ENCODE assay signal across 18 cellular contexts in the genomic region with DNA sequence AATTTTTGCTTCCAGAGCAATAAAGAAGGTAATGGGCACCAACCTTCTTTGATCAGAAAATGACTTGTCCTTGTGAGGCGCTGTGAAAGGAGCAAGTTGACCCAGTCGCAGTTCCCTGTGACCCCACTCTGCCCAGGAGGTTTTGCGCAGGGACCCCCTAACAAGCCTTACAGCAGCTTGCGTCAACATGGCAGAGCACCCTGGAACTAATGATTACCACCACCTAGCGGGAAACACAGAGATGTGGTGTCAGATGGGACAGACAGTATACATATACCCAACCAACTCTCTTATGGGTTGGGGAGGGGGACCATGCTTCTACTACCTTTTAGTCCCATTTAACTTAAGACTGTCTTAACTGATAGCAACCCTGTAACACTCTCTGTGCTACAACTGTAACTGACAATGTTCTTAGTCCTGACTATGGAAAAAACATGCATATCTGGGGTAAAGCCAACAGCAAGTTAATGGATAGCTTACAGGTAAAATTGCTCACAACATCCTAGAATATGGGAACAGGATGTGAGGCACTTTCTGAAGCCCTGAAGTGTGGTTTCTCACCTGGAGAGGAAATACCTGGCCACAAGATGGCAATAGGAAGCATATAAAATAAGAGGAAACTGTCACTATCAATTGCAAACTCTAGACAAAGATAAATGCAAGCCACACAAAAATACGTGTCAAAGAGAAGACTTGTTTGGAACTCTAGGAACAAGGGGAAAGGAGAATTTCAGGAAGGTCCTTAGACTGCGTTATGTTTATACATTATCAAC. TPM values are rescaled to one million over a fixed set of nuclear protein-coding genes. Genes with fewer than 3 reads are reported as not detected.
DNase-seq lines count a peak whose midpoint lies in the region; ATAC-seq and TF ChIP-seq lines count a peak whose summit lies in the region.
"Had no signal": no experiment of that assay in that cellular context is flagged by ENCODE, and none has a peak within 500 bp of the region (broad histone marks: within the 10 kb centered on the region; RNA-seq: fewer than 3 reads in every experiment).

No MANE protein-coding gene starts in this region.

- peak in 2 of 5 donors; percentile 27 to 37 for DNase-seq in CD8-positive, alpha-beta memory T cell
- DNase-seq in Jurkat, Clone E6-1 (ENCODE audit: low read depth, low spot score), result no peak
- DNase-seq in activated T-helper 2 cell treated with anti-CD3 and anti-CD28 coated beads, Interferon-gamma antibody, Interleukin-2, Interleukin-4, amounts not matched to agents 10 μg/mL and 5 μg/mL and 100 μg/mL, durations not matched to agents 14 hours and 24 hours and 36 hours (ENCODE audit: low spot score), result no peak
- DNase-seq in naive thymus-derived CD4-positive, alpha-beta T cell, result peak in 3 of 9 donors; percentile 31 to 46 (median 39)
- no peak for DNase-seq in epidermal melanocyte (ENCODE audit: insufficient read length, low spot score)
- DNase-seq in HFFc6, result no peak
- no peak for DNase-seq in uterus
- DNase-seq: DMS79; NCI-H226; occipital lobe; SJCRH30; stimulated activated CD4-positive, alpha-beta T cell treated with anti-CD3 and anti-CD28 coated beads, Interleukin-1b, Interleukin-23, amount 100 ng/mL, for 48 hours had no signal

- peaks cover 0 to 2% of the 10 kb centered on the region in 2 donors for H3K27me3 Mint-ChIP-seq in CD8-positive, alpha-beta memory T cell
- H3K27me3 Mint-ChIP-seq in activated T-helper 2 cell treated with anti-CD3 and anti-CD28 coated beads, Interferon-gamma antibody, Interleukin-2, Interleukin-4, amounts not matched to agents 10 μg/mL and 5 μg/mL and 100 μg/mL, durations not matched to agents 14 hours and 24 hours and 36 hours (ENCODE audit: low read depth), result no peaks in the 10 kb centered on the region
- no peaks in the 10 kb centered on the region for H3K27me3 Mint-ChIP-seq in naive thymus-derived CD4-positive, alpha-beta T cell
- H3K27me3 Mint-ChIP-seq in HFFc6 (ENCODE audit: insufficient read depth), result no peaks in the 10 kb centered on the region; the same call in 1 of the 2 replicates

- H3K36me3 ChIP-seq in CD8-positive, alpha-beta memory T cell (ENCODE audit: insufficient read depth, low read length), result peaks cover 36% of the 10 kb centered on the region
- H3K36me3 ChIP-seq in naive thymus-derived CD4-positive, alpha-beta T cell (ENCODE audit: control insufficient read depth in 2 of 3, insufficient read depth in 3 of 3, low read length in 3 of 3), result peaks cover 13 to 65% (median 30%) of the 10 kb centered on the region in 3 experiments
- H3K36me3 ChIP-seq in uterus, result no peaks in the 10 kb centered on the region

- peaks cover 4 to 74% (median 19%) of the 10 kb centered on the region in 3 donors for H3K36me3 Mint-ChIP-seq in CD8-positive, alpha-beta memory T cell
- peaks cover 73% of the 10 kb centered on the region for H3K36me3 Mint-ChIP-seq in activated T-helper 2 cell treated with anti-CD3 and anti-CD28 coated beads, Interferon-gamma antibody, Interleukin-2, Interleukin-4, amounts not matched to agents 10 μg/mL and 5 μg/mL and 100 μg/mL, durations not matched to agents 14 hours and 24 hours and 36 hours (ENCODE audit: low read depth)
- H3K36me3 Mint-ChIP-seq in naive thymus-derived CD4-positive, alpha-beta T cell, result peaks cover 9 to 37% (median 26%) of the 10 kb centered on the region in 5 donors
- H3K36me3 Mint-ChIP-seq in HFFc6 (ENCODE audit: low read depth), result peaks cover 47% of the 10 kb centered on the region

- peak overlapping the region; percentile 46 to 87 (median 82) for H3K4me3 Mint-ChIP-seq in CD8-positive, alpha-beta memory T cell
- peak overlapping the region; percentile 62 for H3K4me3 Mint-ChIP-seq in activated T-helper 2 cell treated with anti-CD3 and anti-CD28 coated beads, Interferon-gamma antibody, Interleukin-2, Interleukin-4, amounts not matched to agents 10 μg/mL and 5 μg/mL and 100 μg/mL, durations not matched to agents 14 hours and 24 hours and 36 hours (ENCODE audit: low read depth)
- H3K4me3 Mint-ChIP-seq in naive thymus-derived CD4-positive, alpha-beta T cell, result peak overlapping the region; percentile 46 to 79 (median 72)
- H3K4me3 Mint-ChIP-seq in HFFc6, result no peak overlapping the region; the same call in 1 of the 2 replicates

- no peak overlapping the region for H3K4me3 ChIP-seq in CD8-positive, alpha-beta memory T cell (ENCODE audit: low read length)
- peak overlapping the region; percentile 16 for H3K4me3 ChIP-seq in Jurkat, Clone E6-1 (ENCODE audit: low read length)
- H3K4me3 ChIP-seq in naive thymus-derived CD4-positive, alpha-beta T cell (ENCODE audit: low read length), result no peak overlapping the region
- no peak overlapping the region for H3K4me3 ChIP-seq in uterus
- H3K4me3 ChIP-seq: cardiac muscle cell, K562, SJCRH30, suprapubic skin had no signal

- no peaks in the 10 kb centered on the region for H3K9me3 Mint-ChIP-seq in CD8-positive, alpha-beta memory T cell
- H3K9me3 Mint-ChIP-seq in activated T-helper 2 cell treated with anti-CD3 and anti-CD28 coated beads, Interferon-gamma antibody, Interleukin-2, Interleukin-4, amounts not matched to agents 10 μg/mL and 5 μg/mL and 100 μg/mL, durations not matched to agents 14 hours and 24 hours and 36 hours, result no peaks in the 10 kb centered on the region
- peaks cover 0 to 10% (median 0%) of the 10 kb centered on the region in 11 donors for H3K9me3 Mint-ChIP-seq in naive thymus-derived CD4-positive, alpha-beta T cell
- H3K9me3 Mint-ChIP-seq in HFFc6, result no peaks in the 10 kb centered on the region

- POLR2A ChIA-PET in CD8-positive, alpha-beta memory T cell (lab: Charles Lee), result no interaction called here
- POLR2A ChIA-PET in naive thymus-derived CD4-positive, alpha-beta T cell (lab: Charles Lee), result interaction anchor here (0.9 to 8.2 kb wide), 3 partner anchors 12 to 23 kb away, joined by 3 to 118 read pairs (median 4); partner anchors contain the start of gene ADAT1

- no peak overlapping the region for H3K27ac ChIP-seq in CD8-positive, alpha-beta memory T cell (ENCODE audit: low read depth, low read length)
- no peak overlapping the region for H3K27ac ChIP-seq in naive thymus-derived CD4-positive, alpha-beta T cell (ENCODE audit: low read depth, low read length)
- no peak overlapping the region for H3K27ac ChIP-seq in uterus
- H3K27ac ChIP-seq: cardiac muscle cell, SJCRH30, suprapubic skin had no signal

- H3K27me3 ChIP-seq in CD8-positive, alpha-beta memory T cell (ENCODE audit: insufficient read depth, low read length, poor library complexity, severe bottlenecking), result no peaks in the 10 kb centered on the region
- no peaks in the 10 kb centered on the region for H3K27me3 ChIP-seq in naive thymus-derived CD4-positive, alpha-beta T cell (ENCODE audit: control insufficient read depth in 2 of 2, insufficient read depth in 2 of 2, low read length in 2 of 2)
- no peaks in the 10 kb centered on the region for H3K27me3 ChIP-seq in uterus
- H3K27me3 ChIP-seq: cardiac muscle cell, SJCRH30, suprapubic skin had no signal

- peaks cover 33% of the 10 kb centered on the region for H3K4me1 ChIP-seq in CD8-positive, alpha-beta memory T cell (ENCODE audit: insufficient read depth, low read length)
- peaks cover 25 to 35% of the 10 kb centered on the region in 2 donors for H3K4me1 ChIP-seq in naive thymus-derived CD4-positive, alpha-beta T cell (ENCODE audit: control insufficient read depth in 2 of 2, insufficient read depth in 2 of 2, low read length in 2 of 2)
- H3K4me1 ChIP-seq in uterus, result peaks cover 0 to 14% of the 10 kb centered on the region in 2 donors
- H3K4me1 ChIP-seq: SJCRH30 had no signal

- CTCF ChIA-PET in CD8-positive, alpha-beta memory T cell (lab: Charles Lee), result interaction anchor here (0.9 to 1.0 kb wide), 2 partner anchors 89 to 120 kb away, joined by 3 read pairs; partner anchors contain the start of gene TMEM231
- CTCF ChIA-PET in naive thymus-derived CD4-positive, alpha-beta T cell (lab: Charles Lee), result interaction anchor here (0.7 kb wide), 1 partner anchor 120 kb away, joined by 3 read pairs; no protein-coding TSS in a partner anchor

- TF ChIP-seq CTCF in HFFc6 (IDR thresholded peaks at IDR 0.05), result no peak
- no peak for TF ChIP-seq CTCF in uterus (IDR thresholded peaks at IDR 0.05)

- H3K4me1 Mint-ChIP-seq in CD8-positive, alpha-beta memory T cell, result peaks cover 56 to 68% (median 60%) of the 10 kb centered on the region in 3 donors
- peaks cover 31% of the 10 kb centered on the region for H3K4me1 Mint-ChIP-seq in activated T-helper 2 cell treated with anti-CD3 and anti-CD28 coated beads, Interferon-gamma antibody, Interleukin-2, Interleukin-4, amounts not matched to agents 10 μg/mL and 5 μg/mL and 100 μg/mL, durations not matched to agents 14 hours and 24 hours and 36 hours (ENCODE audit: low read depth)
- H3K4me1 Mint-ChIP-seq in naive thymus-derived CD4-positive, alpha-beta T cell, result peaks cover 13 to 65% (median 56%) of the 10 kb centered on the region in 7 donors
- H3K4me1 Mint-ChIP-seq in HFFc6 (ENCODE audit: low read depth), result peaks cover 21% of the 10 kb centered on the region

- H3K9me3 ChIP-seq in CD8-positive, alpha-beta memory T cell (ENCODE audit: low read length), result no peaks in the 10 kb centered on the region
- no peaks in the 10 kb centered on the region for H3K9me3 ChIP-seq in naive thymus-derived CD4-positive, alpha-beta T cell (ENCODE audit: control insufficient read depth in 2 of 3, low read length in 3 of 3)
- H3K9me3 ChIP-seq in uterus, result no peaks in the 10 kb centered on the region
- H3K9me3 ChIP-seq: SJCRH30, suprapubic skin had no signal

- no peak for ATAC-seq in naive thymus-derived CD4-positive, alpha-beta T cell
- no peak for ATAC-seq in GM21529 (IDR thresholded peaks at IDR 0.05; ENCODE audit: unreplicated experiment)
- ATAC-seq: K562 had no signal

- intact Hi-C loops in activated T-helper 2 cell treated with anti-CD3 and anti-CD28 coated beads, Interferon-gamma antibody, Interleukin-2, Interleukin-4, amounts not matched to agents 10 μg/mL and 5 μg/mL and 100 μg/mL, durations not matched to agents 14 hours and 24 hours and 36 hours (cut with micrococcal nuclease), result loop anchor here (5.0 kb wide), 4 partner anchors 977 to 1548 kb away; partner anchors contain the start of genes MON1B, PSMD7 and RFWD3
- intact Hi-C loops in naive thymus-derived CD4-positive, alpha-beta T cell (cut with micrococcal nuclease), result loop anchor here (1.0 to 10.0 kb wide), 5 partner anchors 120 to 1347 kb away; partner anchors contain the start of genes PSMD7 (in 1 of the 2) and ZFP1 (in 1 of the 2)
- intact Hi-C loops in uterus (cut with DNase I; ENCODE audit: low total_unique reads), result no loop called here

- TF ChIP-seq POLR2A in uterus (IDR thresholded peaks at IDR 0.05), result no peak

- H3K27ac Mint-ChIP-seq in CD8-positive, alpha-beta memory T cell, result peak overlapping the region; percentile 20 to 94 (median 89)
- peak overlapping the region; percentile 69 for H3K27ac Mint-ChIP-seq in activated T-helper 2 cell treated with anti-CD3 and anti-CD28 coated beads, Interferon-gamma antibody, Interleukin-2, Interleukin-4, amounts not matched to agents 10 μg/mL and 5 μg/mL and 100 μg/mL, durations not matched to agents 14 hours and 24 hours and 36 hours
- peak overlapping the region; percentile 45 to 86 (median 77) for H3K27ac Mint-ChIP-seq in naive thymus-derived CD4-positive, alpha-beta T cell
- H3K27ac Mint-ChIP-seq in HFFc6, result no peak overlapping the region; the same call in 1 of the 2 replicates

RNA-seq across cellular contexts. Expression of gene KARS1, which starts 3.0 kb away (rescaled TPM):
- 100 to 1,000 TPM; 291 to 307 TPM for total RNA-seq in CD8-positive, alpha-beta memory T cell
- polyA plus RNA-seq in CD8-positive, alpha-beta memory T cell, result 258 TPM
- 347 TPM for polyA plus RNA-seq in Jurkat, Clone E6-1 (2012; ENCODE audit: insufficient read depth, insufficient read length)
- 256 and 269 TPM in 2 replicates for total RNA-seq in activated T-helper 2 cell treated with anti-CD3 and anti-CD28 coated beads, Interferon-gamma antibody, Interleukin-2, Interleukin-4, amounts not matched to agents 10 μg/mL and 5 μg/mL and 100 μg/mL, durations not matched to agents 14 hours and 24 hours and 36 hours
- total RNA-seq in naive thymus-derived CD4-positive, alpha-beta T cell, result 100 to 1,000 TPM; 118 to 216 (median 123) TPM
- polyA plus RNA-seq in naive thymus-derived CD4-positive, alpha-beta T cell, result 100 to 1,000 TPM; 208 to 216 TPM
- total RNA-seq in HFFc6 (2021; fragmentation: NEBNext Ultra II Directional; extraction: Animal tissue kit (Norgen Biotek cat#: 25700)), result 100 to 1,000 TPM; 135 to 158 (median 152) TPM
- total RNA-seq in uterus, result 100 to 1,000 TPM in 1 of 4 donors, 10 to 100 TPM in 3; 51.8 to 101 (median 87.1) TPM

RNA-seq across cellular contexts. Expression of gene TERF2IP, which starts 3.1 kb away (rescaled TPM):
- 10 to 100 TPM; 90.6 to 91.0 TPM for total RNA-seq in CD8-positive, alpha-beta memory T cell
- polyA plus RNA-seq in CD8-positive, alpha-beta memory T cell, result 209 TPM
- 79.2 TPM for polyA plus RNA-seq in Jurkat, Clone E6-1 (2012; ENCODE audit: insufficient read depth, insufficient read length)
- 73.6 and 77.6 TPM in 2 replicates for total RNA-seq in activated T-helper 2 cell treated with anti-CD3 and anti-CD28 coated beads, Interferon-gamma antibody, Interleukin-2, Interleukin-4, amounts not matched to agents 10 μg/mL and 5 μg/mL and 100 μg/mL, durations not matched to agents 14 hours and 24 hours and 36 hours
- total RNA-seq in naive thymus-derived CD4-positive, alpha-beta T cell, result 10 to 100 TPM; 70.8 to 90.4 (median 88.7) TPM
- polyA plus RNA-seq in naive thymus-derived CD4-positive, alpha-beta T cell, result 100 to 1,000 TPM; 105 to 168 TPM
- total RNA-seq in HFFc6 (2021; fragmentation: NEBNext Ultra II Directional; extraction: Animal tissue kit (Norgen Biotek cat#: 25700)), result 10 to 100 TPM; 67.9 to 87.8 (median 70.6) TPM
- 10 to 100 TPM; 29.5 to 74.5 (median 50.0) TPM for total RNA-seq in uterus

RNA-seq across cellular contexts. Expression of gene ADAT1, which starts 21.3 kb away (rescaled TPM):
- total RNA-seq in CD8-positive, alpha-beta memory T cell, result 10 to 100 TPM; 57.9 to 59.8 TPM
- polyA plus RNA-seq in CD8-positive, alpha-beta memory T cell, result 70.5 TPM
- 49.6 TPM for polyA plus RNA-seq in Jurkat, Clone E6-1 (2012; ENCODE audit: insufficient read depth, insufficient read length)
- total RNA-seq in activated T-helper 2 cell treated with anti-CD3 and anti-CD28 coated beads, Interferon-gamma antibody, Interleukin-2, Interleukin-4, amounts not matched to agents 10 μg/mL and 5 μg/mL and 100 μg/mL, durations not matched to agents 14 hours and 24 hours and 36 hours, result 45.3 and 54.0 TPM in 2 replicates
- total RNA-seq in naive thymus-derived CD4-positive, alpha-beta T cell, result 10 to 100 TPM; 41.3 to 69.4 (median 63.6) TPM
- polyA plus RNA-seq in naive thymus-derived CD4-positive, alpha-beta T cell, result 10 to 100 TPM; 35.6 to 36.1 TPM
- 10 to 100 TPM; 48.3 to 61.2 (median 55.0) TPM for total RNA-seq in HFFc6 (2021; fragmentation: NEBNext Ultra II Directional; extraction: Animal tissue kit (Norgen Biotek cat#: 25700))
- 10 to 100 TPM; 21.8 to 72.2 (median 46.5) TPM for total RNA-seq in uterus

RNA-seq across cellular contexts. Expression of gene CPHXL2, which starts 32.4 kb away (rescaled TPM):
- total RNA-seq in CD8-positive, alpha-beta memory T cell, result not detected
- polyA plus RNA-seq in CD8-positive, alpha-beta memory T cell, result not detected
- polyA plus RNA-seq in Jurkat, Clone E6-1 (2012; ENCODE audit: insufficient read depth, insufficient read length), result not detected
- not detected in 2 replicates for total RNA-seq in activated T-helper 2 cell treated with anti-CD3 and anti-CD28 coated beads, Interferon-gamma antibody, Interleukin-2, Interleukin-4, amounts not matched to agents 10 μg/mL and 5 μg/mL and 100 μg/mL, durations not matched to agents 14 hours and 24 hours and 36 hours
- not detected for total RNA-seq in naive thymus-derived CD4-positive, alpha-beta T cell
- not detected for polyA plus RNA-seq in naive thymus-derived CD4-positive, alpha-beta T cell
- total RNA-seq in HFFc6 (2021; fragmentation: NEBNext Ultra II Directional; extraction: Animal tissue kit (Norgen Biotek cat#: 25700)), result not detected
- total RNA-seq in uterus, result not detected
- total RNA-seq: activated CD8-positive, alpha-beta memory T cell treated with anti-CD3 and anti-CD28 coated beads for 36 hours; cardiac muscle cell; fibroblast of lung; K562; occipital lobe; SJCRH30; suprapubic skin had no signal
- polyA plus RNA-seq: cardiac muscle cell, fibroblast of lung, K562 had no signal

RNA-seq across cellular contexts. Expression of gene DUXB, which starts 56.8 kb away (rescaled TPM):
- not detected for total RNA-seq in CD8-positive, alpha-beta memory T cell
- polyA plus RNA-seq in CD8-positive, alpha-beta memory T cell, result not detected
- polyA plus RNA-seq in Jurkat, Clone E6-1 (2012; ENCODE audit: insufficient read depth, insufficient read length), result not detected
- not detected in 2 replicates for total RNA-seq in activated T-helper 2 cell treated with anti-CD3 and anti-CD28 coated beads, Interferon-gamma antibody, Interleukin-2, Interleukin-4, amounts not matched to agents 10 μg/mL and 5 μg/mL and 100 μg/mL, durations not matched to agents 14 hours and 24 hours and 36 hours
- total RNA-seq in naive thymus-derived CD4-positive, alpha-beta T cell, result not detected
- polyA plus RNA-seq in naive thymus-derived CD4-positive, alpha-beta T cell, result not detected
- total RNA-seq in HFFc6 (2021; fragmentation: NEBNext Ultra II Directional; extraction: Animal tissue kit (Norgen Biotek cat#: 25700)), result not detected
- not detected for total RNA-seq in uterus
- total RNA-seq: activated CD8-positive, alpha-beta memory T cell treated with anti-CD3 and anti-CD28 coated beads for 36 hours; cardiac muscle cell; fibroblast of lung; K562; occipital lobe; SJCRH30; suprapubic skin had no signal
- polyA plus RNA-seq: cardiac muscle cell, fibroblast of lung, K562 had no signal
